ENCODE assay signal across 17 cellular contexts in the genomic region with DNA sequence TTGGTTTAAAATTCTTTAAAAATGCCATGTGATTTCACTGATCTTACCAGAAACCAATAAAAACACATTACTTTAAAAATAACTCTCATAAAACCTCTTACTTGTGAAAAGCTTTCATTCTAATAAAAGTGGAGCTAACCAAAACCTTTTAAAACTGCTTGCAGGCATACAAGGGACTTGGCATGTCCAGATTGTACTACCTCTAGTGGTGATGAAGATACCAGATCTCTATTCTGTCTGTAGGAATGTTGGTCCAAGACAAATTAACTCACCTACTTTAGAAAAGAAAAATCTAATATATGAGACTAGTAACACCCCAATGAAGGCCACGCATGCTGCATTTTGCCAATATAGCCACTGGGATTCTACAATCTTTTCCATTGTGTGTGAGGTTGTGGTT.
DNase-seq lines count a peak whose midpoint lies in the region; ATAC-seq and TF ChIP-seq lines count a peak whose summit lies in the region.
"Had no signal": no experiment of that assay in that cellular context is flagged by ENCODE, and none has a peak within 500 bp of the region (broad histone marks: within the 10 kb centered on the region; RNA-seq: fewer than 3 reads in every experiment).

No MANE protein-coding gene starts in this region.

- no peaks in the 10 kb centered on the region for H3K27me3 Mint-ChIP-seq in stimulated activated naive CD8-positive, alpha-beta T cell treated with anti-CD3 and anti-CD28 coated beads, Interleukin-15, amount 100 ng/mL, for 72 hours
- no peaks in the 10 kb centered on the region for H3K27me3 Mint-ChIP-seq in chondrocyte (ENCODE audit: low read depth)

- H3K4me3 ChIP-seq in AG09309 (ENCODE audit: control insufficient read depth, low read depth, low read length): no peak overlapping the region
- H3K4me3 ChIP-seq in epithelial cell of proximal tubule (ENCODE audit: low read depth, low read length): no peak overlapping the region
- H3K4me3 ChIP-seq: BLaER1, GM23338 had no signal

- H3K36me3 Mint-ChIP-seq in chondrocyte (ENCODE audit: low read depth): no peaks in the 10 kb centered on the region
- H3K36me3 Mint-ChIP-seq: CD8-positive, alpha-beta T cell had no signal

- H3K4me3 Mint-ChIP-seq in stimulated activated naive CD8-positive, alpha-beta T cell treated with anti-CD3 and anti-CD28 coated beads, Interleukin-15, amount 100 ng/mL, for 72 hours: no peak overlapping the region
- H3K4me3 Mint-ChIP-seq in chondrocyte (ENCODE audit: unreplicated experiment): no peak overlapping the region
- H3K4me3 Mint-ChIP-seq: CD8-positive, alpha-beta T cell; GM23338 had no signal

- no peaks in the 10 kb centered on the region for H3K4me1 Mint-ChIP-seq in stimulated activated naive CD8-positive, alpha-beta T cell treated with anti-CD3 and anti-CD28 coated beads, Interleukin-15, amount 100 ng/mL, for 72 hours
- H3K4me1 Mint-ChIP-seq in chondrocyte (ENCODE audit: low read depth): no peaks in the 10 kb centered on the region

- TF ChIP-seq CTCF in AG09309 (IDR thresholded peaks at IDR 0.05; ENCODE audit: control insufficient read depth, insufficient read depth, low read depth, low read length, missing control alignments): no peak
- peak; percentile 3; the same call in 1 of the 2 replicates for TF ChIP-seq CTCF in C4-2B (conservative IDR thresholded peaks at IDR 0.05)
- peak; percentile 27 for TF ChIP-seq CTCF in epithelial cell of proximal tubule (conservative IDR thresholded peaks at IDR 0.05; ENCODE audit: low read depth, low read length)
- TF ChIP-seq CTCF in chondrocyte (IDR thresholded peaks at IDR 0.05): no peak

- ATAC-seq in left lobe of liver: peak; percentile 67
- ATAC-seq in stimulated activated naive CD8-positive, alpha-beta T cell treated with anti-CD3 and anti-CD28 coated beads, Interleukin-15, amount 100 ng/mL, for 72 hours: no peak
- ATAC-seq: CD8-positive, alpha-beta T cell; GM23338 had no signal

- no peak overlapping the region for H3K27ac ChIP-seq in C4-2B
- H3K27ac ChIP-seq: BLaER1 had no signal

- H3K9me3 Mint-ChIP-seq in stimulated activated naive CD8-positive, alpha-beta T cell treated with anti-CD3 and anti-CD28 coated beads, Interleukin-15, amount 100 ng/mL, for 72 hours: peaks cover 14 to 25% of the 10 kb centered on the region in 2 donors
- peaks cover 9% of the 10 kb centered on the region for H3K9me3 Mint-ChIP-seq in chondrocyte (ENCODE audit: low read depth)

- DNase-seq in AG09309 (ENCODE audit: low read depth) (peak; percentile 21), epithelial cell of proximal tubule (ENCODE audit: low read depth) (no peak), left lobe of liver (ENCODE audit: low spot score) (no peak), A172 (ENCODE audit: low spot score) (no peak), chondrocyte (ENCODE audit: low spot score) (no peak), NCI-H2107 treated with DMSO at 0.1 percent for 48 hours (lab: John Stamatoyannopoulos, UW; ENCODE audit: unreplicated experiment) (no peak)
- no peak for DNase-seq in stimulated activated naive CD8-positive, alpha-beta T cell treated with anti-CD3 and anti-CD28 coated beads, Interleukin-15, amount 100 ng/mL, for 72 hours
- DNase-seq: ACHN; AML-193; Calu3; CD8-positive, alpha-beta T cell; GDM1; HCEC 1CT; KG1 had no signal

- H3K27ac Mint-ChIP-seq in stimulated activated naive CD8-positive, alpha-beta T cell treated with anti-CD3 and anti-CD28 coated beads, Interleukin-15, amount 100 ng/mL, for 72 hours: no peak overlapping the region
- H3K27ac Mint-ChIP-seq in chondrocyte (ENCODE audit: unreplicated experiment): no peak overlapping the region
- H3K27ac Mint-ChIP-seq: CD8-positive, alpha-beta T cell; GM23338 had no signal

Comparison
In these comparisons a context has a peak if more than half of its experiments do, and no peak if none do; other contexts are left out.
1. CTCF ChIP-seq: peak in C4-2B (single experiment) and epithelial cell of proximal tubule (single experiment); none in AG09309 (single experiment) and chondrocyte (single experiment).